17 cellular contexts compared by ENCODE assay signal in the genomic region with DNA sequence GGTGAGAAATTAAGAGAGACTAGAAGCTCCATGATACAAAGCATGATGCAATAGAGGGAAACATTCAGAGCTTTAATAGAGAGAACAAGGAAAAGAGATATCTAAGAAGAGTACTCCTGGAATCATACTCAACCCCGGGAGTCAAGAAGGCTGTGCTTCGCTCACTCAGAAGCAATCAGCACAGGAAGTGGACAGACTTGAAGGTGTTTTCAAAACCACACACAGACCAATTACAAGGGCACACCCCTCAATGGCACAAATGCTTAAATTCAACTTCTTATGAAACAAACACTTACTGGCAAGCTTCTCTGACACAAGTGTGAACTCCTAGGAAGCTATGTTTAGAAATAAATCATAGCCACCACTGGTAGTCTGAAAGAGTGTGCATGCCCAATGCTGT.
A peak's percentile ranks its signal among the peaks of the same experiment; 100 is the strongest.
DNase-seq lines count a peak whose midpoint lies in the region; ATAC-seq and TF ChIP-seq lines count a peak whose summit lies in the region.
"Had no signal": no experiment of that assay in that cellular context is flagged by ENCODE, and none has a peak within 500 bp of the region (broad histone marks: within the 10 kb centered on the region; RNA-seq: fewer than 3 reads in every experiment).

No MANE protein-coding gene starts in this region.

- peaks cover 5% of the 10 kb centered on the region for H3K4me1 ChIP-seq in endodermal cell (ENCODE audit: control insufficient read depth, insufficient read depth, low read length)
- H3K4me1 ChIP-seq: SJCRH30 had no signal

- H3K9me3 ChIP-seq in endodermal cell (ENCODE audit: control insufficient read depth, low read length), result no peaks in the 10 kb centered on the region
- H3K9me3 ChIP-seq: SJCRH30 had no signal

- no peak overlapping the region for H3K27ac ChIP-seq in endodermal cell (ENCODE audit: low read depth, low read length)
- H3K27ac ChIP-seq: SJCRH30 had no signal

- no peak for ATAC-seq in stimulated activated naive B cell treated with anti-CD40 and anti-IgM and Interleukin-4, amounts not matched to agents 10 μg/mL and 1 μg/mL and 100 μg/mL, for 72 hours (replicated peaks)
- ATAC-seq in HG02981 (IDR thresholded peaks at IDR 0.05; ENCODE audit: unreplicated experiment), result no peak
- ATAC-seq: HCT116, K562, T-helper 17 cell had no signal

- WGBS in endodermal cell (ENCODE audit: insufficient coverage in 1 of 2, insufficient read length in 1 of 2), 2 experiments, result 100% methylated on average over 1 to 2 of the region's 2 CpGs

- H3K4me3 ChIP-seq in GM12865 (ENCODE audit: low read depth, low read length) (no peak overlapping the region), endodermal cell (ENCODE audit: low read length) (no peak overlapping the region)
- H3K4me3 ChIP-seq: K562, SJCRH30 had no signal

- H3K36me3 Mint-ChIP-seq in endodermal cell (ENCODE audit: low read depth), result no peaks in the 10 kb centered on the region
- no peaks in the 10 kb centered on the region for H3K36me3 Mint-ChIP-seq in stimulated activated naive B cell treated with anti-CD40 and anti-IgM and Interleukin-4, amounts not matched to agents 10 μg/mL and 1 μg/mL and 100 μg/mL, for 72 hours

- no peaks in the 10 kb centered on the region for H3K36me3 ChIP-seq in endodermal cell (ENCODE audit: control insufficient read depth, insufficient read depth, low read length)
- H3K36me3 ChIP-seq: SJCRH30 had no signal

- H3K4me1 Mint-ChIP-seq in endodermal cell, result peaks cover 5% of the 10 kb centered on the region
- no peaks in the 10 kb centered on the region for H3K4me1 Mint-ChIP-seq in stimulated activated naive B cell treated with anti-CD40 and anti-IgM and Interleukin-4, amounts not matched to agents 10 μg/mL and 1 μg/mL and 100 μg/mL, for 72 hours
- H3K4me1 Mint-ChIP-seq: T-helper 17 cell had no signal

- H3K27ac Mint-ChIP-seq in endodermal cell, result peak overlapping the region; percentile 1
- H3K27ac Mint-ChIP-seq in stimulated activated naive B cell treated with anti-CD40 and anti-IgM and Interleukin-4, amounts not matched to agents 10 μg/mL and 1 μg/mL and 100 μg/mL, for 72 hours, result no peak overlapping the region
- H3K27ac Mint-ChIP-seq: T-helper 17 cell had no signal

- H3K9me3 Mint-ChIP-seq in endodermal cell, result peaks cover 6% of the 10 kb centered on the region
- H3K9me3 Mint-ChIP-seq in stimulated activated naive B cell treated with anti-CD40 and anti-IgM and Interleukin-4, amounts not matched to agents 10 μg/mL and 1 μg/mL and 100 μg/mL, for 72 hours, result peaks cover 0 to 3% of the 10 kb centered on the region in 2 donors

- H3K27me3 ChIP-seq in endodermal cell (ENCODE audit: control insufficient read depth, insufficient read depth, low read length, poor library complexity, severe bottlenecking), result no peaks in the 10 kb centered on the region
- H3K27me3 ChIP-seq: SJCRH30 had no signal

- DNase-seq in GM12865 (ENCODE audit: low read depth) (peak; percentile 46), NCI-H460 (ENCODE audit: extremely low read depth, low read depth) (peak; percentile 1), endodermal cell (no peak), renal cortical epithelial cell (ENCODE audit: low read depth) (peak; percentile 1)
- no peak for DNase-seq in stimulated activated naive B cell treated with anti-CD40 and anti-IgM and Interleukin-4, amounts not matched to agents 10 μg/mL and 1 μg/mL and 100 μg/mL, for 72 hours
- DNase-seq in effector CD4-positive, alpha-beta T cell, result no peak
- DNase-seq: AML-193, COR-L47, MV-4-11, NCI-H187, NCI-H2107, NCI-H2227 treated with DMSO at 0.1 percent for 48 hours, SJCRH30, T-helper 17 cell had no signal

- TF ChIP-seq CTCF in GM12865 (IDR thresholded peaks at IDR 0.05; ENCODE audit: insufficient read depth, low read depth, low read length, missing control alignments) (no peak), endodermal cell (conservative IDR thresholded peaks at IDR 0.05) (no peak)

- H3K27me3 Mint-ChIP-seq in endodermal cell (ENCODE audit: insufficient read depth), result no peaks in the 10 kb centered on the region
- H3K27me3 Mint-ChIP-seq in stimulated activated naive B cell treated with anti-CD40 and anti-IgM and Interleukin-4, amounts not matched to agents 10 μg/mL and 1 μg/mL and 100 μg/mL, for 72 hours, result no peaks in the 10 kb centered on the region
- H3K27me3 Mint-ChIP-seq: T-helper 17 cell had no signal

- no peak overlapping the region for H3K9ac ChIP-seq in endodermal cell (ENCODE audit: extremely low read depth, low read length, poor library complexity, severe bottlenecking)

- H3K4me3 Mint-ChIP-seq in endodermal cell, result no peak overlapping the region
- no peak overlapping the region for H3K4me3 Mint-ChIP-seq in stimulated activated naive B cell treated with anti-CD40 and anti-IgM and Interleukin-4, amounts not matched to agents 10 μg/mL and 1 μg/mL and 100 μg/mL, for 72 hours
- H3K4me3 Mint-ChIP-seq: T-helper 17 cell had no signal

Comparison
In these comparisons a context has a peak if more than half of its experiments do, and no peak if none do; other contexts are left out.
1. DNase-seq: peak in GM12865 (single experiment), NCI-H460 (single experiment) and renal cortical epithelial cell (single experiment); none in endodermal cell (single experiment), stimulated activated naive B cell treated with anti-CD40 and anti-IgM and Interleukin-4, amounts not matched to agents 10 μg/mL and 1 μg/mL and 100 μg/mL, for 72 hours (single experiment) and effector CD4-positive, alpha-beta T cell (single experiment).